Comparison of ENCODE assay signal across 15 cellular contexts in genomic region chr20:17916365-17916996, GRCh38. TPM values are rescaled to one million over a fixed set of nuclear protein-coding genes. Genes with fewer than 3 reads are reported as not detected.
A peak's percentile ranks its signal among the peaks of the same experiment; 100 is the strongest.
DNase-seq lines count a peak whose midpoint lies in the region; ATAC-seq and TF ChIP-seq lines count a peak whose summit lies in the region.
"Had no signal": no experiment of that assay in that cellular context is flagged by ENCODE, and none has a peak within 500 bp of the region (broad histone marks: within the 10 kb centered on the region; RNA-seq: fewer than 3 reads in every experiment).

No MANE protein-coding gene starts in this region.

- peaks cover 0 to 23% (median under 1%) of the 10 kb centered on the region in 12 donors for H3K4me1 ChIP-seq in heart left ventricle

- no peaks in the 10 kb centered on the region for H3K27me3 ChIP-seq in heart left ventricle
- H3K27me3 ChIP-seq: neutrophil had no signal

- peak overlapping the region; percentile 47 for H3K27ac Mint-ChIP-seq in activated naive CD4-positive, alpha-beta T cell treated with anti-CD3 and anti-CD28 coated beads for 36 hours
- H3K27ac Mint-ChIP-seq in stimulated activated naive B cell treated with anti-CD40 and anti-IgM and Interleukin-4, amounts not matched to agents 10 μg/mL and 1 μg/mL and 100 μg/mL, for 72 hours = no peak overlapping the region

- CTCF ChIA-PET in activated naive CD4-positive, alpha-beta T cell treated with anti-CD3 and anti-CD28 coated beads for 36 hours (lab: Charles Lee) = interaction anchor here (0.7 kb wide), 1 partner anchor 33 kb away, joined by 3 read pairs; no protein-coding TSS in a partner anchor
- CTCF ChIA-PET in GM10248 (lab: Yijun Ruan, JAX) = interaction anchor here (3.2 kb wide), 1 partner anchor 22 kb away, joined by 16 read pairs; no protein-coding TSS in a partner anchor

- H3K36me3 Mint-ChIP-seq in activated naive CD4-positive, alpha-beta T cell treated with anti-CD3 and anti-CD28 coated beads for 36 hours (ENCODE audit: low read depth) = no peaks in the 10 kb centered on the region
- H3K36me3 Mint-ChIP-seq in stimulated activated naive B cell treated with anti-CD40 and anti-IgM and Interleukin-4, amounts not matched to agents 10 μg/mL and 1 μg/mL and 100 μg/mL, for 72 hours = no peaks in the 10 kb centered on the region

- intact Hi-C loops in activated naive CD4-positive, alpha-beta T cell treated with anti-CD3 and anti-CD28 coated beads for 36 hours (cut with micrococcal nuclease) = no loop called here
- intact Hi-C loops in heart left ventricle (cut with DNase I) = no loop called here

- H3K4me3 Mint-ChIP-seq in activated naive CD4-positive, alpha-beta T cell treated with anti-CD3 and anti-CD28 coated beads for 36 hours = no peak overlapping the region
- no peak overlapping the region for H3K4me3 Mint-ChIP-seq in stimulated activated naive B cell treated with anti-CD40 and anti-IgM and Interleukin-4, amounts not matched to agents 10 μg/mL and 1 μg/mL and 100 μg/mL, for 72 hours

- peaks cover 3% of the 10 kb centered on the region for H3K27me3 Mint-ChIP-seq in activated naive CD4-positive, alpha-beta T cell treated with anti-CD3 and anti-CD28 coated beads for 36 hours (ENCODE audit: low read depth)
- peaks cover under 1 to 11% of the 10 kb centered on the region in 2 donors for H3K27me3 Mint-ChIP-seq in stimulated activated naive B cell treated with anti-CD40 and anti-IgM and Interleukin-4, amounts not matched to agents 10 μg/mL and 1 μg/mL and 100 μg/mL, for 72 hours

- H3K4me3 ChIP-seq in heart left ventricle = no peak overlapping the region
- H3K4me3 ChIP-seq: thoracic aorta had no signal

- no peak for TF ChIP-seq CTCF in heart left ventricle (IDR thresholded peaks at IDR 0.05)
- TF ChIP-seq CTCF in GM10248 (IDR thresholded peaks at IDR 0.05; ENCODE audit: control extremely low read depth, extremely low read depth, low read depth, missing control alignments) = no peak

- POLR2A ChIA-PET in GM10248 (lab: Yijun Ruan, JAX) = no interaction called here

- WGBS in heart left ventricle, 4 donors = 65 to 75% (median 69%) methylated on average over 5 of the region's 5 CpGs

- H3K9me3 Mint-ChIP-seq in activated naive CD4-positive, alpha-beta T cell treated with anti-CD3 and anti-CD28 coated beads for 36 hours = no peaks in the 10 kb centered on the region
- no peaks in the 10 kb centered on the region for H3K9me3 Mint-ChIP-seq in stimulated activated naive B cell treated with anti-CD40 and anti-IgM and Interleukin-4, amounts not matched to agents 10 μg/mL and 1 μg/mL and 100 μg/mL, for 72 hours

- no peaks in the 10 kb centered on the region for H3K4me1 Mint-ChIP-seq in activated naive CD4-positive, alpha-beta T cell treated with anti-CD3 and anti-CD28 coated beads for 36 hours (ENCODE audit: low read depth)
- peaks cover 0 to 7% of the 10 kb centered on the region in 2 donors for H3K4me1 Mint-ChIP-seq in stimulated activated naive B cell treated with anti-CD40 and anti-IgM and Interleukin-4, amounts not matched to agents 10 μg/mL and 1 μg/mL and 100 μg/mL, for 72 hours

- no peaks in the 10 kb centered on the region for H3K9me3 ChIP-seq in heart left ventricle
- H3K9me3 ChIP-seq: neutrophil, thoracic aorta had no signal

- H3K36me3 ChIP-seq in heart left ventricle = no peaks in the 10 kb centered on the region
- H3K36me3 ChIP-seq: neutrophil, thoracic aorta had no signal

- H3K27ac ChIP-seq in heart left ventricle = peak overlapping the region in 1 of 12 donors; percentile 81
- H3K27ac ChIP-seq: neutrophil, thoracic aorta had no signal

- DNase-seq in activated naive CD4-positive, alpha-beta T cell treated with anti-CD3 and anti-CD28 coated beads for 36 hours = no peak
- no peak for DNase-seq in activated naive CD4-positive, alpha-beta T cell treated with anti-CD3 and anti-CD28 coated beads, Interleukin-2, amount 50 U/mL, for 16 hours
- DNase-seq in RPMI8226 (peak; percentile 78), heart left ventricle (no peak), NCI-H1417 treated with DMSO at 0.1 percent for 48 hours (lab: John Stamatoyannopoulos, UW) (no peak), GM10248 (ENCODE audit: extremely low spot score) (no peak), NCI-H526 (lab: John Stamatoyannopoulos, UW) (no peak)
- no peak for DNase-seq in stimulated activated naive B cell treated with anti-CD40 and anti-IgM and Interleukin-4, amounts not matched to agents 10 μg/mL and 1 μg/mL and 100 μg/mL, for 72 hours
- DNase-seq: activated T-cell treated with anti-CD3 and anti-CD28 coated beads for 4 hours; amniotic stem cell; MM.1S; stimulated activated CD4-positive, alpha-beta T cell treated with anti-CD3 and anti-CD28 coated beads, Interleukin-15, amount 100 ng/mL, for 24 hours had no signal

- peak in 3 of 4 donors; percentile 24 to 74 (median 41) for ATAC-seq in heart left ventricle
- peak; percentile 29 to 54 for ATAC-seq in stimulated activated naive B cell treated with anti-CD40 and anti-IgM and Interleukin-4, amounts not matched to agents 10 μg/mL and 1 μg/mL and 100 μg/mL, for 72 hours (replicated peaks)
- ATAC-seq: activated CD4-positive, CD25-positive, alpha-beta regulatory T cell treated with anti-CD3 and anti-CD28 coated beads, Interleukin-2, amount 50 U/mL, for 24 hours had no signal

- no peak for TF ChIP-seq POLR2A in heart left ventricle (IDR thresholded peaks at IDR 0.05)

RNA-seq across cellular contexts. Expression of gene SNX5, which starts 52.1 kb away (rescaled TPM):
- 100 to 1,000 TPM; 228 to 237 TPM for total RNA-seq in activated naive CD4-positive, alpha-beta T cell treated with anti-CD3 and anti-CD28 coated beads for 36 hours
- 10 to 100 TPM; 36.6 to 75.0 (median 45.9) TPM for total RNA-seq in heart left ventricle
- polyA plus RNA-seq in heart left ventricle = 10 to 100 TPM; 32.8 to 43.4 TPM

RNA-seq across cellular contexts. Expression of gene MGME1, which starts 52.3 kb away (rescaled TPM):
- 10 to 100 TPM; 28.7 to 30.6 TPM for total RNA-seq in activated naive CD4-positive, alpha-beta T cell treated with anti-CD3 and anti-CD28 coated beads for 36 hours
- 10 to 100 TPM in 6 of 9 donors, 1 to 10 TPM in 3; 8.6 to 22.0 (median 11.8) TPM for total RNA-seq in heart left ventricle
- polyA plus RNA-seq in heart left ventricle = 1 to 10 TPM; 7.7 to 8.9 TPM
